Comparison of ENCODE assay signal across 17 cellular contexts in genomic region chr20:9571783-9572182, GRCh38. TPM values are rescaled to one million over a fixed set of nuclear protein-coding genes. Genes with fewer than 3 reads are reported as not detected.
DNase-seq lines count a peak whose midpoint lies in the region; ATAC-seq and TF ChIP-seq lines count a peak whose summit lies in the region.
"Had no signal": no experiment of that assay in that cellular context is flagged by ENCODE, and none has a peak within 500 bp of the region (broad histone marks: within the 10 kb centered on the region; RNA-seq: fewer than 3 reads in every experiment).

No MANE protein-coding gene starts in this region.

- H2BK120ac ChIP-seq in H9 (ENCODE audit: low read depth, low read length, poor library complexity, severe bottlenecking) (no peak overlapping the region), neuronal stem cell (ENCODE audit: low read depth, low read length) (no peak overlapping the region)

- H3K27me3 Mint-ChIP-seq in H9 (ENCODE audit: low read depth): peaks cover 86% of the 10 kb centered on the region

- TF ChIP-seq EP300 in esophagus muscularis mucosa (IDR thresholded peaks at IDR 0.05): no peak

- H3K23me2 ChIP-seq in H9 (ENCODE audit: insufficient read length, low read depth, low read length, poor library complexity, severe bottlenecking): no peaks in the 10 kb centered on the region

- H3K36me3 ChIP-seq in esophagus muscularis mucosa (no peaks in the 10 kb centered on the region), neuronal stem cell (replicated peaks in 1 of 2; ENCODE audit: control insufficient read depth in 2 of 2, insufficient read depth in 2 of 2, low read length in 2 of 2) (no peaks in the 10 kb centered on the region)

- no peak overlapping the region for H2BK15ac ChIP-seq in H9 (ENCODE audit: low read depth, low read length)
- no peak overlapping the region for H2BK15ac ChIP-seq in neuronal stem cell (ENCODE audit: low read length)

- H4K91ac ChIP-seq in H9 (ENCODE audit: insufficient read length, low read depth, low read length) (no peak overlapping the region), neuronal stem cell (ENCODE audit: low read depth, low read length, poor library complexity) (no peak overlapping the region)

- no peak for TF ChIP-seq CTCF in H9 (conservative IDR thresholded peaks at IDR 0.05)
- no peak for TF ChIP-seq CTCF in esophagus muscularis mucosa (IDR thresholded peaks at IDR 0.05)

- no peak overlapping the region for H3K9ac ChIP-seq in H9 (ENCODE audit: extremely low read depth, insufficient read length, low read length)
- no peak overlapping the region for H3K9ac ChIP-seq in neuronal stem cell (ENCODE audit: low read depth, low read length, poor library complexity)

- H2BK5ac ChIP-seq in H9 (ENCODE audit: insufficient read length, low read length) (no peak overlapping the region), neuronal stem cell (ENCODE audit: low read length) (no peak overlapping the region)

- H3K79me2 ChIP-seq in H9 (ENCODE audit: insufficient read depth, low read length): no peaks in the 10 kb centered on the region; the same call in 1 of the 2 replicates

- no peaks in the 10 kb centered on the region for H3K9me3 ChIP-seq in H9 (ENCODE audit: control insufficient read depth, low read depth, low read length)
- H3K9me3 ChIP-seq in esophagus muscularis mucosa: no peaks in the 10 kb centered on the region
- no peaks in the 10 kb centered on the region for H3K9me3 ChIP-seq in neuronal stem cell (replicated peaks in 1 of 2; ENCODE audit: control insufficient read depth in 2 of 2, insufficient read depth in 1 of 2, low read depth in 1 of 2, low read length in 2 of 2)
- H3K9me3 ChIP-seq: Caco-2 had no signal

- H3K4me1 ChIP-seq in H9 (ENCODE audit: insufficient read depth, low read length) (peaks cover 28% of the 10 kb centered on the region; the same call in 1 of the 2 replicates), esophagus muscularis mucosa (no peaks in the 10 kb centered on the region), neuronal stem cell (ENCODE audit: control insufficient read depth in 2 of 2, insufficient read depth in 1 of 2, low read depth in 1 of 2, low read length in 2 of 2) (peaks cover 18 to 28% of the 10 kb centered on the region in 2 donors)
- H3K4me1 ChIP-seq: Caco-2 had no signal

- peak overlapping the region in 2 of 3 experiments; percentile 89 to 90; a peak in 4 of 7 replicates for H3K27ac Mint-ChIP-seq in H9
- H3K27ac Mint-ChIP-seq: B cell; CD4-positive, alpha-beta T cell; IgD-negative memory B cell had no signal

- H3K14ac ChIP-seq in H9 (ENCODE audit: insufficient read depth, low read length) (no peak overlapping the region), neuronal stem cell (ENCODE audit: low read length) (no peak overlapping the region)

- TF ChIP-seq POLR2A in esophagus muscularis mucosa (IDR thresholded peaks at IDR 0.05; ENCODE audit: low read depth): no peak

- intact Hi-C loops in esophagus muscularis mucosa (cut with DNase I): no loop called here

- H2BK12ac ChIP-seq in H9 (ENCODE audit: insufficient read length, low read depth, low read length): no peak overlapping the region
- H2BK12ac ChIP-seq in neuronal stem cell (ENCODE audit: low read length): no peak overlapping the region

- no peak overlapping the region for H3K23ac ChIP-seq in H9 (ENCODE audit: insufficient read length, low read depth, low read length)
- no peak overlapping the region for H3K23ac ChIP-seq in neuronal stem cell (ENCODE audit: low read depth, low read length, poor library complexity)

- H3K4me1 Mint-ChIP-seq in H9: peaks cover 49 to 56% of the 10 kb centered on the region in 2 experiments
- H3K4me1 Mint-ChIP-seq: B cell had no signal

- H2AK5ac ChIP-seq in H9 (ENCODE audit: insufficient read length, low read length) (no peak overlapping the region), neuronal stem cell (ENCODE audit: low read depth, low read length) (no peak overlapping the region)

- no peak overlapping the region for H2BK20ac ChIP-seq in H9 (ENCODE audit: low read depth, low read length, poor library complexity, severe bottlenecking)

- H3K27ac ChIP-seq in H9 (ENCODE audit: insufficient read length, low read depth, low read length) (no peak overlapping the region), esophagus muscularis mucosa (replicated peaks in 1 of 4) (no peak overlapping the region), neuronal stem cell (replicated peaks; ENCODE audit: low read length) (peak overlapping the region; percentile 62)
- H3K27ac ChIP-seq: HL-60 had no signal

- no peaks in the 10 kb centered on the region for H4K20me1 ChIP-seq in H9 (ENCODE audit: control insufficient read depth, insufficient read depth, insufficient read length)

- H4K8ac ChIP-seq in H9 (replicated peaks; ENCODE audit: insufficient read length, low read depth, low read length): no peak overlapping the region
- H4K8ac ChIP-seq in neuronal stem cell (ENCODE audit: low read depth, low read length): no peak overlapping the region

- H3T11ph ChIP-seq in H9 (ENCODE audit: low read length): no peak overlapping the region

- H3K4me2 ChIP-seq in H9 (ENCODE audit: insufficient read depth, insufficient read length, low read length) (no peak overlapping the region), neuronal stem cell (ENCODE audit: insufficient read depth, low read length, poor library complexity, severe bottlenecking) (no peak overlapping the region)

- WGBS in H9 (ENCODE audit: extremely low coverage, insufficient read length, low lambda C conversion rate): no CpG with 5 or more reads among the region's 3 CpGs
- WGBS in esophagus muscularis mucosa: 52% methylated on average over 3 of the region's 3 CpGs
- WGBS in neuronal stem cell (ENCODE audit: extremely low coverage in 2 of 2, insufficient read length in 2 of 2, insufficient replicate concordance in 1 of 2), 2 donors: no CpG with 5 or more reads among the region's 3 CpGs

- peaks cover 0 to 2% (median 0%) of the 10 kb centered on the region in 3 experiments; a peak in 2 of 7 replicates for H3K36me3 Mint-ChIP-seq in H9 (ENCODE audit: insufficient read depth in 1 of 3, low read depth in 3 of 3)
- H3K36me3 Mint-ChIP-seq: IgD-negative memory B cell had no signal

- H3K9me3 Mint-ChIP-seq in H9: peaks cover 0 to 2% of the 10 kb centered on the region in 2 experiments; a peak in 1 of 5 replicates
- H3K9me3 Mint-ChIP-seq: CD4-positive, alpha-beta T cell had no signal

- no peak overlapping the region for H3K56ac ChIP-seq in H9 (ENCODE audit: insufficient read length, low read depth, low read length)

- H3K4me3 Mint-ChIP-seq in H9: peak overlapping the region in 1 of 2 experiments; percentile 50; a peak in 1 of 5 replicates
- H3K4me3 Mint-ChIP-seq: B cell; CD4-positive, alpha-beta T cell; IgD-negative memory B cell had no signal

- H3K18ac ChIP-seq in H9 (ENCODE audit: insufficient read length, low read depth, low read length) (no peak overlapping the region), neuronal stem cell (ENCODE audit: low read length) (no peak overlapping the region)

- no peaks in the 10 kb centered on the region for H3K79me1 ChIP-seq in H9 (ENCODE audit: insufficient read depth, low read depth, low read length, poor library complexity, severe bottlenecking)
- H3K79me1 ChIP-seq in neuronal stem cell (ENCODE audit: low read depth, low read length): no peaks in the 10 kb centered on the region

- no peak for DNase-seq in H9
- DNase-seq in NCI-H69 (lab: John Stamatoyannopoulos, UW): peak; percentile 12
- peak; percentile 19 for DNase-seq in esophagus muscularis mucosa (ENCODE audit: extremely low spot score)
- no peak for DNase-seq in neuronal stem cell (ENCODE audit: low spot score)
- no peak for DNase-seq in activated effector memory CD4-positive, alpha-beta T cell treated with Interleukin-2 at 50 U/mL for 16 hours
- no peak for DNase-seq in COLO668 (lab: John Stamatoyannopoulos, UW; ENCODE audit: unreplicated experiment)
- DNase-seq: C1 segment of cervical spinal cord; Caco-2; CD4-positive, alpha-beta T cell; DND-41; GDM1; KG1 had no signal

- H3K27me3 ChIP-seq in H9 (ENCODE audit: insufficient read depth, low read length) (peaks cover 7% of the 10 kb centered on the region; the same call in 1 of the 2 replicates), esophagus muscularis mucosa (peaks cover 0 to 5% (median 0%) of the 10 kb centered on the region in 4 donors), neuronal stem cell (ENCODE audit: control insufficient read depth in 3 of 3, insufficient read depth in 3 of 3, low read depth in 1 of 3, low read length in 3 of 3) (peaks cover 0 to 44% (median 0%) of the 10 kb centered on the region in 3 experiments)

- no peak overlapping the region for H3K4me3 ChIP-seq in esophagus muscularis mucosa
- H3K4me3 ChIP-seq in neuronal stem cell (ENCODE audit: low read length in 2 of 2): no peak overlapping the region

- no peak for ATAC-seq in HG03045 (IDR thresholded peaks at IDR 0.05; ENCODE audit: unreplicated experiment)

- H3K4ac ChIP-seq in H9 (ENCODE audit: low read depth, low read length) (no peak overlapping the region), neuronal stem cell (ENCODE audit: low read length) (no peak overlapping the region)

- H2AFZ ChIP-seq in H9 (ENCODE audit: low read length) (no peak overlapping the region), neuronal stem cell (ENCODE audit: low read length) (no peak overlapping the region)

- no peak overlapping the region for H4K5ac ChIP-seq in H9 (ENCODE audit: insufficient read length, low read depth, low read length)

RNA-seq across cellular contexts. Expression of gene LAMP5, which starts 57.4 kb away (rescaled TPM):
- total RNA-seq in H9 (2021): 0.35 and 0.42 TPM in 2 replicates
- total RNA-seq in esophagus muscularis mucosa: under 1 TPM in 1 of 4 donors, not detected in 3; 0.17 TPM
- polyA plus RNA-seq in neuronal stem cell (2013, experiment 1 of 2): 6.5 TPM
- polyA plus RNA-seq in neuronal stem cell (2013, experiment 2 of 2): 6.4 TPM
- total RNA-seq: Caco-2, H4 had no signal

Comparison
In these comparisons a context has a peak if more than half of its experiments do, and no peak if none do; other contexts are left out.
1. DNase-seq: peak in NCI-H69 (single experiment) and esophagus muscularis mucosa (single experiment); none in H9 (single experiment), neuronal stem cell (single experiment), activated effector memory CD4-positive, alpha-beta T cell treated with Interleukin-2 at 50 U/mL for 16 hours (single experiment) and COLO668 (single experiment).